In the genomic region with DNA sequence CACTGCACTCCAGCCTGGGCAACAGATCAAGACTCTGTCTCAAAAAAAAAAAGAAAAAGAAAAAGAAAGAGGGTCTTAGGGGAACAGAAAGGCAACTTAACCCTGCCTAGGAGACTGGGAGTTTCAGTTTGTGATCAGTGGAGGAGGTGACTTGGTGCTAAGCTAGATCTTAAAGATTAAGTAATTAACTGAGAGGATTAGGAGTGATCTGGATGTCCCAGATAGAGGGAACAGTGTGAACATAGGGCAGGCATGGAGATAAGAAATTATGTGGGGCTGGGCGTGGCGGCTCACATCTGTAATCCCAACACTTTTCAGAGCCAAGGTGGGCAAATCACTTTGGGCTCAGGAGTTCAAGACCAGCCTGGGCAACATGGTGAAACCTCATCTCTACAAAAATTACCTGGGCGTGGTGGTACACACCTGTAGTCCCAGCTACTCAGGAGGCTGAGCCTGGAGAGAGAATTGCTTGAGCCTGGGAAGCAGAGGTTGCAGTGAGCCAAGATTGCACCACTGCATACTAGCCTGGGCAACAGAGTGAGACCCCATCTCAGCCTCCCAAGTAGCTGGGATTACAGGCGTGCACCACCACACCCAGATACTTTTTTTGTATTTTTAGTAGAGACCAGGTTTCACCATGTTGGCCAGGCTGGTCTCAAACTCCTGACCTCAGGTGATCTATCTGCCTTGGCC, we compare ENCODE assay signal across 10 cellular contexts. TPM values are rescaled to one million over a fixed set of nuclear protein-coding genes. Genes with fewer than 3 reads are reported as not detected.
"Had no signal": no experiment of that assay in that cellular context is flagged by ENCODE, and none has a peak within 500 bp of the region (broad histone marks: within the 10 kb centered on the region; RNA-seq: fewer than 3 reads in every experiment).

No MANE protein-coding gene starts in this region.

RNA-seq across cellular contexts. Expression of a gene that starts 27.6 kb away (rescaled TPM):
- total RNA-seq: OCI-LY7, SJCRH30 had no signal

RNA-seq across cellular contexts. Expression of a gene that starts 30.5 kb away (rescaled TPM):
- total RNA-seq: LHCN-M2, RPMI7951, SJCRH30, SK-MEL-5 had no signal

RNA-seq across cellular contexts. Expression of a gene that starts 43.5 kb away (rescaled TPM):
- total RNA-seq: RPMI7951 had no signal

RNA-seq across cellular contexts. Expression of a gene that starts 59.7 kb away (rescaled TPM):
- total RNA-seq: LHCN-M2, MCF 10A, NCI-H460, OCI-LY7, PC-9, Right ventricle myocardium inferior, RPMI7951, SJCRH30, SK-MEL-5, T-cell had no signal
